In the genomic region with DNA sequence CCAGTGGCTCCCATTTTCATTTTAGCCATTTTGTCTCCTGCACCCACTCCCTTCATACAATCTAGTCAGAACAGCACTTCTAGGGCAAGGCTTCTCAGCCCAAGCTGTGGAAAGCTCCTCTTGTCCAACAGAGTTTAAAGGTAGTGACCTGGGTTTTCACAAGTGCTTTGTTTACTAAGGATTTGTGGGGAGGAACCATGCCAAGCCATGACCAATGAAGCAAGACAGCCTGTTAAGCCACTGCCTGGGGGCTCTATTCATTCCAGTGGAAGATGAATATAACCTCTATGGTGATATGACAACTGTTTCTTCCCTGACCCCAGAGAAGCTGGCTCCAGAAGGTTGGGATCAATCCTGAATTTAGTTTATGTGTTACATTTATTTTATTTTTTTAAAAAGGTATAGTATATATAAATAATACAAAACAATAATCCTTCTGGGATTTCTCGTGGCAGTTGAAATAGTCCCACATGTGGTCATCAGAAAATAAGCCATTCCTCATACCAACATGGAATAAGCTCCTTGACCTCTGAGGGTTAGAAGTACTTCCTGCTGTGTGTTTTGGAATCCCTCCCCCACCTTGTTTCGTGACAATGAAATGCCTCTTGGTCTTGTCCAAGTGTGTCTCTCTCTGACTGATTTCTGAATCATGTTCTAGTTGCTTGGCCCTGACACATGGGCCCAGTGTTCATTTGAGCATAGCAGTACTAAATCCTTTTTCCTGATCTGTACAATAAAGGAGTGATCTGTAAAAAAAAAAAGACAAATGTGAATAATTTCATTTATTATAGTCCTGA, we compare ENCODE assay signal across 14 cellular contexts. TPM values are rescaled to one million over a fixed set of nuclear protein-coding genes. Genes with fewer than 3 reads are reported as not detected.
DNase-seq lines count a peak whose midpoint lies in the region; FAIRE-seq and TF ChIP-seq lines count a peak whose summit lies in the region.
"Had no signal": no experiment of that assay in that cellular context is flagged by ENCODE, and none has a peak within 500 bp of the region (broad histone marks: within the 10 kb centered on the region; RNA-seq: fewer than 3 reads in every experiment).

No MANE protein-coding gene starts in this region.

- peak overlapping the region; percentile 75 for H3K27ac Mint-ChIP-seq in HFFc6
- H3K27ac Mint-ChIP-seq: B cell had no signal

- H3K9me3 ChIP-seq in adrenal gland (replicated peaks in 1 of 3) (no peaks in the 10 kb centered on the region), SK-N-SH (no peaks in the 10 kb centered on the region)
- H3K9me3 ChIP-seq: tibial artery had no signal

- H3F3A ChIP-seq in SK-N-SH (replicated peaks; ENCODE audit: insufficient read depth), result peaks cover 2% of the 10 kb centered on the region

- no peak for TF ChIP-seq CTCF in HFFc6 (IDR thresholded peaks at IDR 0.05)
- no peak for TF ChIP-seq CTCF in adrenal gland (IDR thresholded peaks at IDR 0.05)
- no peak for TF ChIP-seq CTCF in D721Med (IDR thresholded peaks at IDR 0.05; ENCODE audit: insufficient read depth, missing control alignments)
- no peak for TF ChIP-seq CTCF in SK-N-SH (IDR thresholded peaks at IDR 0.05)

- WGBS in adrenal gland, 4 donors, result 21 to 42% (median 30%) methylated on average over 2 of the region's 2 CpGs
- 58% methylated on average over 2 of the region's 2 CpGs for WGBS in SK-N-SH (ENCODE audit: low lambda C conversion rate)

- CTCF ChIA-PET in SK-N-SH (lab: Yijun Ruan, JAX), result no interaction called here

- H3K36me3 ChIP-seq in adrenal gland (replicated peaks in 1 of 2), result no peaks in the 10 kb centered on the region
- peaks cover 0 to 3% of the 10 kb centered on the region in 2 experiments for H3K36me3 ChIP-seq in SK-N-SH (replicated peaks in 1 of 2; ENCODE audit: control insufficient read depth in 1 of 2, insufficient read depth in 2 of 2, low read length in 1 of 2)

- H3K4me1 Mint-ChIP-seq in HFFc6 (ENCODE audit: low read depth), result peaks cover 61% of the 10 kb centered on the region

- peaks cover 4% of the 10 kb centered on the region for H3K27me3 Mint-ChIP-seq in HFFc6 (ENCODE audit: insufficient read depth)
- H3K27me3 Mint-ChIP-seq: B cell had no signal

- POLR2A ChIA-PET in SK-N-SH (lab: Yijun Ruan, JAX), result no interaction called here

- H3K79me2 ChIP-seq in SK-N-SH (ENCODE audit: insufficient read depth), result no peaks in the 10 kb centered on the region

- H3K4me3 Mint-ChIP-seq in HFFc6, result peak overlapping the region; percentile 48
- H3K4me3 Mint-ChIP-seq: B cell had no signal

- intact Hi-C loops in adrenal gland (cut with DNase I), result no loop called here

- no peak for FAIRE-seq in D721Med (lab: Jason Lieb, UNC)

- no peak overlapping the region for H2AFZ ChIP-seq in SK-N-SH (ENCODE audit: low read depth)

- H3K4me3 ChIP-seq in adrenal gland (no peak overlapping the region), SK-N-SH (ENCODE audit: low read depth in 2 of 2, low read length in 1 of 2) (no peak overlapping the region)
- H3K4me3 ChIP-seq: SK-N-MC, tibial artery had no signal

- no peaks in the 10 kb centered on the region for H3K27me3 ChIP-seq in adrenal gland
- no peaks in the 10 kb centered on the region for H3K27me3 ChIP-seq in SK-N-SH (ENCODE audit: insufficient read depth)
- H3K27me3 ChIP-seq: tibial artery had no signal

- TF ChIP-seq EP300 in SK-N-SH (IDR thresholded peaks at IDR 0.05; ENCODE audit: borderline replicate concordance in 1 of 2, low read depth in 1 of 2, low read length in 1 of 2), result no peak

- no peak overlapping the region for H3K4me2 ChIP-seq in SK-N-SH

- H3K9me2 ChIP-seq in SK-N-SH, result no peaks in the 10 kb centered on the region

- H4K20me1 ChIP-seq in SK-N-SH (ENCODE audit: insufficient read depth), result no peaks in the 10 kb centered on the region

- H3K27ac ChIP-seq in adrenal gland (peak overlapping the region in 3 of 5 donors; percentile 3 to 28 (median 11)), SK-N-SH (ENCODE audit: low read depth in 2 of 2, low read length in 1 of 2) (no peak overlapping the region)
- H3K27ac ChIP-seq: SK-N-MC, tibial artery had no signal

- no peak for TF ChIP-seq POLR2A in adrenal gland (IDR thresholded peaks at IDR 0.05)

- DNase-seq in A172 (ENCODE audit: low spot score) (peak; percentile 28), HFFc6 (peak; percentile 86), adrenal gland (peak in 4 of 7 donors; percentile 27 to 40 (median 38)), hepatic stellate cell (ENCODE audit: low spot score) (peak; percentile 71), D721Med (ENCODE audit: insufficient read length, low spot score) (no peak), SK-N-SH (no peak), amygdala (lab: John Stamatoyannopoulos, UW) (no peak), NCI-H128 (lab: John Stamatoyannopoulos, UW; ENCODE audit: unreplicated experiment) (no peak)
- DNase-seq: activated CD8-positive, alpha-beta memory T cell treated with anti-CD3 and anti-CD28 coated beads, Interleukin-2, amount 50 U/mL, for 48 hours; Karpas-422; stimulated activated CD4-positive, alpha-beta T cell treated with anti-CD3 and anti-CD28 coated beads, Interleukin-1b, Interleukin-23, amount 100 ng/mL, for 48 hours; tibial artery had no signal

- H3K4me1 ChIP-seq in adrenal gland (replicated peaks in 1 of 2) (peaks cover 0 to 21% of the 10 kb centered on the region in 2 donors), SK-N-SH (ENCODE audit: control insufficient read depth in 1 of 2, insufficient read depth in 2 of 2, low read depth in 1 of 2, low read length in 1 of 2) (peaks cover 0 to 6% of the 10 kb centered on the region in 2 experiments; a peak in 1 of 4 replicates)

- no peaks in the 10 kb centered on the region for H3K9me3 Mint-ChIP-seq in HFFc6

- no peak overlapping the region for H3K9ac ChIP-seq in SK-N-SH

- TF ChIP-seq RAD21 in SK-N-SH (IDR thresholded peaks at IDR 0.05; ENCODE audit: low read length), result no peak

- no peaks in the 10 kb centered on the region for H3K36me3 Mint-ChIP-seq in HFFc6 (ENCODE audit: low read depth)

TF ChIP-seq in SK-N-SH, 30 proteins besides CTCF, POLR2A, EP300 and RAD21 (continues in another document):
- no peak for TF ChIP-seq NFIC (IDR thresholded peaks at IDR 0.05; ENCODE audit: borderline replicate concordance)
- TF ChIP-seq, protein P1, sequence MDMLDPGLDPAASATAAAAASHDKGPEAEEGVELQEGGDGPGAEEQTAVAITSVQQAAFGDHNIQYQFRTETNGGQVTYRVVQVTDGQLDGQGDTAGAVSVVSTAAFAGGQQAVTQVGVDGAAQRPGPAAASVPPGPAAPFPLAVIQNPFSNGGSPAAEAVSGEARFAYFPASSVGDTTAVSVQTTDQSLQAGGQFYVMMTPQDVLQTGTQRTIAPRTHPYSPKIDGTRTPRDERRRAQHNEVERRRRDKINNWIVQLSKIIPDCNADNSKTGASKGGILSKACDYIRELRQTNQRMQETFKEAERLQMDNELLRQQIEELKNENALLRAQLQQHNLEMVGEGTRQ (IDR thresholded peaks at IDR 0.05; ENCODE audit: borderline replicate concordance, low read depth, low read length), result no peak
- TF ChIP-seq TEAD4 (IDR thresholded peaks at IDR 0.05; ENCODE audit: borderline replicate concordance, insufficient read depth), result no peak
- TF ChIP-seq SMC3 (IDR thresholded peaks at IDR 0.05; ENCODE audit: low read depth, low read length), result no peak
- TF ChIP-seq MXI1 (IDR thresholded peaks at IDR 0.05; ENCODE audit: low read depth, low read length), result no peak
- no peak for TF ChIP-seq MEF2A (IDR thresholded peaks at IDR 0.05; ENCODE audit: borderline replicate concordance, low read depth)
- TF ChIP-seq ZBTB33 (IDR thresholded peaks at IDR 0.05; ENCODE audit: borderline replicate concordance, low read depth), result no peak
- TF ChIP-seq FOXM1 (IDR thresholded peaks at IDR 0.05; ENCODE audit: low read depth), result no peak
- TF ChIP-seq, protein P2, sequence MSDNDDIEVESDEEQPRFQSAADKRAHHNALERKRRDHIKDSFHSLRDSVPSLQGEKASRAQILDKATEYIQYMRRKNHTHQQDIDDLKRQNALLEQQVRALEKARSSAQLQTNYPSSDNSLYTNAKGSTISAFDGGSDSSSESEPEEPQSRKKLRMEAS (IDR thresholded peaks at IDR 0.05; ENCODE audit: low read depth), result no peak
- no peak for TF ChIP-seq TAF1 (IDR thresholded peaks at IDR 0.05; ENCODE audit: borderline replicate concordance, low read depth, low read length)
- no peak for TF ChIP-seq EZH2phosphoT487 (IDR thresholded peaks at IDR 0.05; ENCODE audit: borderline replicate concordance, low read depth)

RNA-seq across cellular contexts. Expression of gene THUMPD3, which starts 13.3 kb away (rescaled TPM):
- total RNA-seq in A172 (2014; rRNA removed; shearing (Covaris generic)), result 80.3 and 116 TPM in 2 replicates
- 10 to 100 TPM; 46.3 to 59.2 (median 51.9) TPM for total RNA-seq in HFFc6 (2021; fragmentation: NEBNext Ultra II Directional; extraction: Animal tissue kit (Norgen Biotek cat#: 25700))
- 10 to 100 TPM; 20.1 to 57.3 (median 42.8) TPM for total RNA-seq in adrenal gland
- polyA plus RNA-seq in adrenal gland (10 to 100 TPM; 32.9 to 70.2 (median 35.9) TPM), SK-N-SH (2012; rRNA removed) (27.1 and 34.2 TPM in 2 replicates)
- 39.1 and 41.2 TPM in 2 replicates for polyA plus RNA-seq in SK-N-SH (2012; cell fraction: cytosol; rRNA removed)
- polyA plus RNA-seq in SK-N-SH (2012; cell fraction: nucleus; rRNA removed), result 19.1 and 30.7 TPM in 2 replicates

RNA-seq across cellular contexts. Expression of gene SETD5, which starts 47.9 kb away (rescaled TPM):
- total RNA-seq in A172 (2014; rRNA removed; shearing (Covaris generic)), result 43.4 and 44.3 TPM in 2 replicates
- 10 to 100 TPM; 62.0 to 74.6 (median 67.4) TPM for total RNA-seq in HFFc6 (2021; fragmentation: NEBNext Ultra II Directional; extraction: Animal tissue kit (Norgen Biotek cat#: 25700))
- total RNA-seq in adrenal gland, result 100 to 1,000 TPM in 2 of 8 donors, 10 to 100 TPM in 6; 46.5 to 135 (median 88.6) TPM
- polyA plus RNA-seq in adrenal gland, result 10 to 100 TPM; 35.3 to 72.5 (median 63.1) TPM
- 32.3 and 39.5 TPM in 2 replicates for polyA plus RNA-seq in SK-N-SH (2012; rRNA removed)
- 29.8 and 30.6 TPM in 2 replicates for polyA plus RNA-seq in SK-N-SH (2012; cell fraction: cytosol; rRNA removed)
- polyA plus RNA-seq in SK-N-SH (2012; cell fraction: nucleus; rRNA removed), result 105 and 136 TPM in 2 replicates

Comparison
In these comparisons a context has a peak if more than half of its experiments do, and no peak if none do; other contexts are left out.
1. DNase-seq: peak in A172 (single experiment), HFFc6 (single experiment), adrenal gland (4 of 7) and hepatic stellate cell (single experiment); none in D721Med (single experiment), SK-N-SH (single experiment), amygdala (0 of 56) and NCI-H128 (single experiment).
2. H3K27ac ChIP-seq: peak in adrenal gland (3 of 5); none in SK-N-SH (0 of 2).